ENCODE assay signal across 1 cellular context in the genomic region with DNA sequence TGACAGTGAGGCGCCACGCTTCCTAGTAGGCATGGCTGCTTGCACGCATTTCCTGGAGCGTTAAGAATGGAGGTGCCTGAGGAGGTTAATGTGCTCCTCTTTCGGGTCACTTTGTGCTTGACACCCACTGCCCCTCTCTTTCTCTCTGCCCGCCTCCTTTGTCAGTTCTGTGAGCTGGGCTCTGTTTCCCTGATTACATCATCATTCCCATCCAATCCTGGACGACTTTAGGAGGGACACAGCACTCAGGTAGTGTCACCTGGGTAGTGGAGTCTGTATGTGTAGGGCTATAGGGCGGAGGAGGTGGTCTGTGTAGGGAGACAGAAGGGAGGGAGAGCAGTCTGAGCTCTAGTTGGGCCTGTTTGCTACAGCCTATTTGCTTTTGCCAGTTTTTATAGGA.
TF ChIP-seq lines count a peak whose summit lies in the region.

No MANE protein-coding gene starts in this region.

TF ChIP-seq in GM12878, 131 proteins besides CTCF, POLR2A, EP300 and RAD21:
- TF ChIP-seq FOXM1 (IDR thresholded peaks at IDR 0.05; ENCODE audit: low read depth, low read length) (no peak), ATF7 (IDR thresholded peaks at IDR 0.05; ENCODE audit: low read depth) (peak; percentile 20; the same call in 1 of the 2 replicates)
